ENCODE assay signal across 22 cellular contexts in the genomic region with DNA sequence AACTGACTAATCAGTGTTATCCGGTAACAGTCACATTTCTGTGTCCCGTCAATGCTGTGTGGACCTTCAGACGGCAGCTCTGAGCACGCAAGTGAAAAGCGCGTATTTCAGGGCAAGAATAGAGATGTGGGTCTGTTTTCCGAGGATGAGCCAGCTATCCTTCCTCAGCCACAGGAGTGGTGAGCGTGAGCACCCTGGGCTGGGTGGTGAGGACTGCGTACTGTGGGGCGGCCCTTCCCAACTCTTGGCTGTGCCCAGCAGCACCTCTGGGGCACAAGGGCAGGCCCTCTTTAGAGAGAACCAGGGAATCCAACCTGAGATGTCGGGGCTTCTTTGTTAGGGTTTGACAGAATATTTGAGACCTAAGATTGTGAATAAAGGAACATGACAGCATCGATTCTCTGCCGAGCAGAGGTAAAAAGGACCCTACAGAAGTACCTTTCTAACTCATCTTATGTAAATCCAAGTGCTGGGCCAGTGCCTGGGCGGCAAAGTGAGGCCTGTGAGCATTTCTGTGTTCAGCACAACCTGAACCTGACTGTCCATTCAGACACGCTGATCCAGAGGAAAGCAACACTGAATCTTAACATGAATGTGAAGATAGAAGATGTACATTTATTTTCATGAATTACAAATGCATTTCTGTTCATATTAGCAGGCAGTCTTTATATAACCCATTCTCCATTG. TPM values are rescaled to one million over a fixed set of nuclear protein-coding genes. Genes with fewer than 3 reads are reported as not detected.
DNase-seq lines count a peak whose midpoint lies in the region; ATAC-seq and TF ChIP-seq lines count a peak whose summit lies in the region.
"Had no signal": no experiment of that assay in that cellular context is flagged by ENCODE, and none has a peak within 500 bp of the region (broad histone marks: within the 10 kb centered on the region; RNA-seq: fewer than 3 reads in every experiment).

No MANE protein-coding gene starts in this region.

- H3K4me1 Mint-ChIP-seq in activated T-cell treated with anti-CD3 and anti-CD28 coated beads, Interleukin-2, amount 50 U/mL, for 4 hours (ENCODE audit: low read depth), result peaks cover 67% of the 10 kb centered on the region
- peaks cover 89% of the 10 kb centered on the region for H3K4me1 Mint-ChIP-seq in central memory CD8-positive, alpha-beta T cell

- TF ChIP-seq POLR2A in spleen (IDR thresholded peaks at IDR 0.05), result no peak

- intact Hi-C loops in spleen (cut with DNase I; ENCODE audit: low total_unique reads), result no loop called here

- peaks cover 41% of the 10 kb centered on the region for H3K36me3 Mint-ChIP-seq in activated T-cell treated with anti-CD3 and anti-CD28 coated beads, Interleukin-2, amount 50 U/mL, for 4 hours (ENCODE audit: insufficient read depth)
- H3K36me3 Mint-ChIP-seq in central memory CD8-positive, alpha-beta T cell (ENCODE audit: insufficient read depth), result peaks cover 45% of the 10 kb centered on the region

- no peak overlapping the region for H3K9ac ChIP-seq in OCI-LY3 (ENCODE audit: low read length)

- no peak overlapping the region for H2AFZ ChIP-seq in OCI-LY3 (ENCODE audit: low read depth, low read length)

- H3K4me2 ChIP-seq in OCI-LY3 (ENCODE audit: low read length), result peak overlapping the region; percentile 78

- no peaks in the 10 kb centered on the region for H3K27me3 ChIP-seq in OCI-LY3 (ENCODE audit: low read depth, low read length)
- no peaks in the 10 kb centered on the region for H3K27me3 ChIP-seq in spleen (replicated peaks in 1 of 7)
- H3K27me3 ChIP-seq: BE2C, breast epithelium, foreskin keratinocyte, suprapubic skin had no signal

- peak overlapping the region; percentile 25 for H3K4me3 ChIP-seq in OCI-LY3 (ENCODE audit: low read length)
- H3K4me3 ChIP-seq in spleen, result no peak overlapping the region
- H3K4me3 ChIP-seq: breast epithelium, lower lobe of right lung, suprapubic skin had no signal

- peak overlapping the region; percentile 92 for H3K27ac Mint-ChIP-seq in central memory CD8-positive, alpha-beta T cell (ENCODE audit: low read depth)
- H3K27ac Mint-ChIP-seq: activated CD4-positive, alpha-beta T cell treated with anti-CD3 and anti-CD28 coated beads, Interleukin-2, amount 10 ng/mL, durations not matched to agents 7 days and 5 days had no signal

- H4K20me1 ChIP-seq in OCI-LY3 (ENCODE audit: insufficient read depth, low read length), result peaks cover 65% of the 10 kb centered on the region

- DNase-seq in activated T-cell treated with anti-CD3 and anti-CD28 coated beads, Interleukin-2, amount 50 U/mL, for 4 hours, result no peak
- DNase-seq in activated T-cell treated with anti-CD3 and anti-CD28 coated beads, Interleukin-2, amount 50 U/mL, for 1 hour, result no peak
- DNase-seq in central memory CD8-positive, alpha-beta T cell (ENCODE audit: low spot score in 2 of 2), result no peak
- peak; percentile 37 for DNase-seq in spleen
- no peak for DNase-seq in SIG-M5 treated with dmso at 0.1 percent for 504 hours (lab: John Stamatoyannopoulos, UW; ENCODE audit: unreplicated experiment)
- DNase-seq in NCI-H1092 (lab: John Stamatoyannopoulos, UW), result no peak
- no peak for DNase-seq in NCI-H2171 treated with DMSO at 0.1 percent for 48 hours (lab: John Stamatoyannopoulos, UW)
- DNase-seq: activated CD4-positive, alpha-beta T cell treated with anti-CD3 and anti-CD28 coated beads, Interleukin-2, amount 10 ng/mL, durations not matched to agents 7 days and 5 days; BE2C; Calu3; foreskin keratinocyte; hippocampal formation; lower lobe of right lung; NCI-H1436 treated with DMSO at 0.1 percent for 48 hours; NCI-H2227 treated with DMSO at 0.1 percent for 48 hours; PC-3; SIG-M5 had no signal

- H3K9me3 ChIP-seq in OCI-LY3 (ENCODE audit: insufficient read depth, low read length) (no peaks in the 10 kb centered on the region), spleen (no peaks in the 10 kb centered on the region)
- H3K9me3 ChIP-seq: BE2C, breast epithelium, lower lobe of right lung, suprapubic skin had no signal

- 86 to 96% (median 94%) methylated on average over 15 of the region's 15 CpGs for WGBS in spleen, 5 donors

- no peaks in the 10 kb centered on the region for H3K79me2 ChIP-seq in OCI-LY3 (ENCODE audit: low read length)

- H3K4me3 Mint-ChIP-seq in activated T-cell treated with anti-CD3 and anti-CD28 coated beads, Interleukin-2, amount 50 U/mL, for 4 hours, result peak overlapping the region; percentile 12
- peak overlapping the region; percentile 69 for H3K4me3 Mint-ChIP-seq in central memory CD8-positive, alpha-beta T cell
- H3K4me3 Mint-ChIP-seq: activated CD4-positive, alpha-beta T cell treated with anti-CD3 and anti-CD28 coated beads, Interleukin-2, amount 10 ng/mL, durations not matched to agents 7 days and 5 days had no signal

- no peaks in the 10 kb centered on the region for H3K9me3 Mint-ChIP-seq in activated T-cell treated with anti-CD3 and anti-CD28 coated beads, Interleukin-2, amount 50 U/mL, for 4 hours
- no peaks in the 10 kb centered on the region for H3K9me3 Mint-ChIP-seq in central memory CD8-positive, alpha-beta T cell
- H3K9me3 Mint-ChIP-seq: activated CD4-positive, alpha-beta T cell treated with anti-CD3 and anti-CD28 coated beads, Interleukin-2, amount 10 ng/mL, durations not matched to agents 7 days and 5 days had no signal

- peak overlapping the region; percentile 73; the same call in 1 of the 2 replicates for H3K27ac ChIP-seq in OCI-LY3 (ENCODE audit: low read length)
- H3K27ac ChIP-seq in spleen, result peak overlapping the region in 5 of 8 donors; percentile 3 to 88 (median 79)
- H3K27ac ChIP-seq: breast epithelium, epithelial cell of prostate, foreskin keratinocyte, lower lobe of right lung, suprapubic skin, VCaP had no signal

- H3K36me3 ChIP-seq in OCI-LY3 (replicated peaks; ENCODE audit: low read depth, low read length) (peaks cover 81% of the 10 kb centered on the region), spleen (peaks cover 0 to 100% (median 72%) of the 10 kb centered on the region in 6 donors)

- no peak for ATAC-seq in activated T-cell treated with anti-CD3 and anti-CD28 coated beads, Interleukin-2, amount 50 U/mL, for 4 hours
- no peak for ATAC-seq in central memory CD8-positive, alpha-beta T cell (replicated peaks; ENCODE audit: extremely low read depth, poor library complexity, severe bottlenecking)
- ATAC-seq: foreskin keratinocyte, PC-3 had no signal

- H3K4me1 ChIP-seq in OCI-LY3 (ENCODE audit: low read length), result peaks cover 42% of the 10 kb centered on the region
- H3K4me1 ChIP-seq in spleen, result peaks cover 4 to 78% (median 35%) of the 10 kb centered on the region in 6 donors
- H3K4me1 ChIP-seq: BE2C, breast epithelium, lower lobe of right lung, suprapubic skin had no signal

- TF ChIP-seq CTCF in OCI-LY3 (IDR thresholded peaks at IDR 0.05; ENCODE audit: low read depth, low read length) (no peak), spleen (IDR thresholded peaks at IDR 0.05 in 8 of 11, conservative IDR thresholded peaks at IDR 0.05 in 3 of 11) (no peak)

- no peaks in the 10 kb centered on the region for H3K27me3 Mint-ChIP-seq in activated T-cell treated with anti-CD3 and anti-CD28 coated beads, Interleukin-2, amount 50 U/mL, for 4 hours (ENCODE audit: low read depth)
- H3K27me3 Mint-ChIP-seq in central memory CD8-positive, alpha-beta T cell, result no peaks in the 10 kb centered on the region
- H3K27me3 Mint-ChIP-seq: activated CD4-positive, alpha-beta T cell treated with anti-CD3 and anti-CD28 coated beads, Interleukin-2, amount 10 ng/mL, durations not matched to agents 7 days and 5 days had no signal

RNA-seq across cellular contexts. Expression of a gene that starts 26.5 kb away (rescaled TPM):
- under 1 TPM; 0.13 to 0.19 (median 0.18) TPM for total RNA-seq in activated T-cell treated with anti-CD3 and anti-CD28 coated beads, Interleukin-2, amount 50 U/mL, for 4 hours
- 10 to 100 TPM in 5 of 7 donors, 1 to 10 TPM in 2; 6.9 to 21.3 (median 14.6) TPM for total RNA-seq in spleen
- polyA plus RNA-seq in spleen, result 1 to 10 TPM; 4.8 to 6.4 (median 5.4) TPM
- total RNA-seq: foreskin keratinocyte had no signal

Comparison
In these comparisons a context has a peak if more than half of its experiments do, and no peak if none do; other contexts are left out.
1. RNA of a gene that starts 26.5 kb away (total RNA-seq): 6.9 to 21.3 TPM in spleen; 0.13 to 0.19 TPM in activated T-cell treated with anti-CD3 and anti-CD28 coated beads, Interleukin-2, amount 50 U/mL, for 4 hours; every median in the first group is over 4 times any median in the second.